In the genomic region with DNA sequence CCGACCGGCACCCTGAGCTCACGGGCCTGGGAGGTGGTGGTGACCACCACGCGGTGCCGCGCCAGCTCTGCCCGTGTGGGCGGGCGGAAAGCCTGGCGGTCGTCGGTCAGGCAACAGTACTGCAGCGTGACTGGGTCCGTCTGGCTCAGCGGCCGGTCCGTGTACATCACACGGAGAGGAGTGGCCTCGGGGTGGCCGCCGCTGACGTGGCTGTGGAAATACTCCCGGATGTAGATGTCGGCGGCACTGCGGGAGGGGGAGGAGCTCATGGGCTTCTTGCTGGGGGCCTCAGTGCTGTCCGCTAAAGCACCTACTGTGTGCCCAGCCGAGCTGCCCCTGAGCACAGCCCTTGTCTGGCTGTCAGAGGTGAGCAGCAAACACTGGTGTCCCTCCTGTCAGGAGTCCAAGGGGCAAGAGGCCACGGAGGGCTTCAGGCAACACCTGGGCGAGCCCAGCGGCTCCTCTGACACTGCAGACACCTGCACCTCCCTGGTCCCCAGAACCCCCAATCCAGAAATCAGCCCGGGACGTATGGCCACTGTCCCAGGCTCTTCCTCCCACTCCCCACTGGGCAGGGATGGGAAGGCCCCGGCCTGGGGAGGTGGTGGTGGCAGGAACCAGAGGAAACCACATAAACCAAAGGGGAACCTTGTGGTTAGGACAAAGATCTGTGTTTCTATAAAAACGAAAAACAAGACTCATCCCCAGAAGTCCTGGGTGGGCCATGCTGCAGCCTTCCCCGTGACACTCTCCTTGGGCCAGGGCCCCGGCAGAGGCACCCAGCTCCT, we compare ENCODE assay signal across 1 cellular context.
TF ChIP-seq lines count a peak whose summit lies in the region.

No MANE protein-coding gene starts in this region.

TF ChIP-seq in GM12878, 131 proteins besides CTCF, POLR2A, EP300 and RAD21 (continued from another document and continues in another):
- TF ChIP-seq ZZZ3 (IDR thresholded peaks at IDR 0.05; ENCODE audit: control insufficient read depth, insufficient read length, low read depth) (no peak), BHLHE40 (IDR thresholded peaks at IDR 0.05; ENCODE audit: borderline replicate concordance in 1 of 2, low read depth in 2 of 2, low read length in 1 of 2) (peak; percentile 67 to 78), POU2F2 (IDR thresholded peaks at IDR 0.05; ENCODE audit: borderline replicate concordance, low read depth, low read length) (peak; percentile 17; the same call in 1 of the 3 replicates), ZNF207 (IDR thresholded peaks at IDR 0.05; ENCODE audit: borderline replicate concordance) (no peak), RBBP5 (conservative IDR thresholded peaks at IDR 0.05) (no peak), MTA3 (IDR thresholded peaks at IDR 0.05; ENCODE audit: borderline replicate concordance, low read length) (peak; percentile 89; the same call in 1 of the 2 replicates), SMC3 (IDR thresholded peaks at IDR 0.05; ENCODE audit: borderline replicate concordance, low read length) (no peak), MTA2 (IDR thresholded peaks at IDR 0.05; ENCODE audit: low read depth) (peak; percentile 67), BCL11A (IDR thresholded peaks at IDR 0.05; ENCODE audit: low read depth, low read length) (peak; percentile 66), SP1 (IDR thresholded peaks at IDR 0.05; ENCODE audit: low read depth, low read length) (peak; percentile 46), SUPT20H (IDR thresholded peaks at IDR 0.05; ENCODE audit: borderline replicate concordance, control insufficient read depth, low read depth, low read length) (no peak), RFX5 (IDR thresholded peaks at IDR 0.05; ENCODE audit: low read depth, low read length) (no peak), DPF2 (IDR thresholded peaks at IDR 0.05) (peak; percentile 92), CEBPB (IDR thresholded peaks at IDR 0.05; ENCODE audit: borderline replicate concordance in 1 of 2, low read depth in 2 of 2, low read length in 2 of 2) (no peak), TAF1 (IDR thresholded peaks at IDR 0.05; ENCODE audit: borderline replicate concordance, low read depth, low read length) (no peak), POLR2AphosphoS5 (IDR thresholded peaks at IDR 0.05; ENCODE audit: low read length) (0 out of 2 replicates have a peak, but pooled peaks have one; percentile 24), SRF (IDR thresholded peaks at IDR 0.05; ENCODE audit: low read depth in 2 of 2, low read length in 2 of 2) (0 out of 4 replicates have a peak, but pooled peaks of 1 of the 2 experiments have one; percentile 1), CBX3 (IDR thresholded peaks at IDR 0.05; ENCODE audit: borderline replicate concordance, low read depth) (no peak), NRF1 (conservative IDR thresholded peaks at IDR 0.05; ENCODE audit: low read depth, low read length) (no peak), SUZ12 (IDR thresholded peaks at IDR 0.05; ENCODE audit: unreplicated experiment) (no peak), CREM (IDR thresholded peaks at IDR 0.05; ENCODE audit: low read depth) (peak; percentile 37; the same call in 1 of the 2 replicates), YBX1 (IDR thresholded peaks at IDR 0.05) (no peak), FOS (IDR thresholded peaks at IDR 0.05; ENCODE audit: borderline replicate concordance, extremely low read depth, insufficient read length) (no peak), KLF5 (IDR thresholded peaks at IDR 0.05; ENCODE audit: partially characterized antibody) (no peak), NR2F1 (conservative IDR thresholded peaks at IDR 0.05) (peak; percentile 89), PAX8 (IDR thresholded peaks at IDR 0.05) (no peak), MYC (IDR thresholded peaks at IDR 0.05; ENCODE audit: insufficient read depth, insufficient read length, insufficient replicate concordance, low read length, severe bottlenecking) (no peak), RCOR1 (conservative IDR thresholded peaks at IDR 0.05; ENCODE audit: low read depth, low read length) (0 out of 2 replicates have a peak, but pooled peaks have one; percentile 50)
- TF ChIP-seq, protein P1, sequence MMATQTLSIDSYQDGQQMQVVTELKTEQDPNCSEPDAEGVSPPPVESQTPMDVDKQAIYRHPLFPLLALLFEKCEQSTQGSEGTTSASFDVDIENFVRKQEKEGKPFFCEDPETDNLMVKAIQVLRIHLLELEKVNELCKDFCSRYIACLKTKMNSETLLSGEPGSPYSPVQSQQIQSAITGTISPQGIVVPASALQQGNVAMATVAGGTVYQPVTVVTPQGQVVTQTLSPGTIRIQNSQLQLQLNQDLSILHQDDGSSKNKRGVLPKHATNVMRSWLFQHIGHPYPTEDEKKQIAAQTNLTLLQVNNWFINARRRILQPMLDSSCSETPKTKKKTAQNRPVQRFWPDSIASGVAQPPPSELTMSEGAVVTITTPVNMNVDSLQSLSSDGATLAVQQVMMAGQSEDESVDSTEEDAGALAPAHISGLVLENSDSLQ (IDR thresholded peaks at IDR 0.05) = no peak
- TF ChIP-seq, protein P2, sequence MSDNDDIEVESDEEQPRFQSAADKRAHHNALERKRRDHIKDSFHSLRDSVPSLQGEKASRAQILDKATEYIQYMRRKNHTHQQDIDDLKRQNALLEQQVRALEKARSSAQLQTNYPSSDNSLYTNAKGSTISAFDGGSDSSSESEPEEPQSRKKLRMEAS (IDR thresholded peaks at IDR 0.05; ENCODE audit: low read depth, low read length) = no peak
- TF ChIP-seq, protein P3, sequence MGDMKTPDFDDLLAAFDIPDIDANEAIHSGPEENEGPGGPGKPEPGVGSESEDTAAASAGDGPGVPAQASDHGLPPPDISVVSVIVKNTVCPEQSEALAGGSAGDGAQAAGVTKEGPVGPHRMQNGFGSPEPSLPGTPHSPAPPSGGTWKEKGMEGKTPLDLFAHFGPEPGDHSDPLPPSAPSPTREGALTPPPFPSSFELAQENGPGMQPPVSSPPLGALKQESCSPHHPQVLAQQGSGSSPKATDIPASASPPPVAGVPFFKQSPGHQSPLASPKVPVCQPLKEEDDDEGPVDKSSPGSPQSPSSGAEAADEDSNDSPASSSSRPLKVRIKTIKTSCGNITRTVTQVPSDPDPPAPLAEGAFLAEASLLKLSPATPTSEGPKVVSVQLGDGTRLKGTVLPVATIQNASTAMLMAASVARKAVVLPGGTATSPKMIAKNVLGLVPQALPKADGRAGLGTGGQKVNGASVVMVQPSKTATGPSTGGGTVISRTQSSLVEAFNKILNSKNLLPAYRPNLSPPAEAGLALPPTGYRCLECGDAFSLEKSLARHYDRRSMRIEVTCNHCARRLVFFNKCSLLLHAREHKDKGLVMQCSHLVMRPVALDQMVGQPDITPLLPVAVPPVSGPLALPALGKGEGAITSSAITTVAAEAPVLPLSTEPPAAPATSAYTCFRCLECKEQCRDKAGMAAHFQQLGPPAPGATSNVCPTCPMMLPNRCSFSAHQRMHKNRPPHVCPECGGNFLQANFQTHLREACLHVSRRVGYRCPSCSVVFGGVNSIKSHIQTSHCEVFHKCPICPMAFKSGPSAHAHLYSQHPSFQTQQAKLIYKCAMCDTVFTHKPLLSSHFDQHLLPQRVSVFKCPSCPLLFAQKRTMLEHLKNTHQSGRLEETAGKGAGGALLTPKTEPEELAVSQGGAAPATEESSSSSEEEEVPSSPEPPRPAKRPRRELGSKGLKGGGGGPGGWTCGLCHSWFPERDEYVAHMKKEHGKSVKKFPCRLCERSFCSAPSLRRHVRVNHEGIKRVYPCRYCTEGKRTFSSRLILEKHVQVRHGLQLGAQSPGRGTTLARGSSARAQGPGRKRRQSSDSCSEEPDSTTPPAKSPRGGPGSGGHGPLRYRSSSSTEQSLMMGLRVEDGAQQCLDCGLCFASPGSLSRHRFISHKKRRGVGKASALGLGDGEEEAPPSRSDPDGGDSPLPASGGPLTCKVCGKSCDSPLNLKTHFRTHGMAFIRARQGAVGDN (IDR thresholded peaks at IDR 0.05) = no peak
- TF ChIP-seq, protein P4, sequence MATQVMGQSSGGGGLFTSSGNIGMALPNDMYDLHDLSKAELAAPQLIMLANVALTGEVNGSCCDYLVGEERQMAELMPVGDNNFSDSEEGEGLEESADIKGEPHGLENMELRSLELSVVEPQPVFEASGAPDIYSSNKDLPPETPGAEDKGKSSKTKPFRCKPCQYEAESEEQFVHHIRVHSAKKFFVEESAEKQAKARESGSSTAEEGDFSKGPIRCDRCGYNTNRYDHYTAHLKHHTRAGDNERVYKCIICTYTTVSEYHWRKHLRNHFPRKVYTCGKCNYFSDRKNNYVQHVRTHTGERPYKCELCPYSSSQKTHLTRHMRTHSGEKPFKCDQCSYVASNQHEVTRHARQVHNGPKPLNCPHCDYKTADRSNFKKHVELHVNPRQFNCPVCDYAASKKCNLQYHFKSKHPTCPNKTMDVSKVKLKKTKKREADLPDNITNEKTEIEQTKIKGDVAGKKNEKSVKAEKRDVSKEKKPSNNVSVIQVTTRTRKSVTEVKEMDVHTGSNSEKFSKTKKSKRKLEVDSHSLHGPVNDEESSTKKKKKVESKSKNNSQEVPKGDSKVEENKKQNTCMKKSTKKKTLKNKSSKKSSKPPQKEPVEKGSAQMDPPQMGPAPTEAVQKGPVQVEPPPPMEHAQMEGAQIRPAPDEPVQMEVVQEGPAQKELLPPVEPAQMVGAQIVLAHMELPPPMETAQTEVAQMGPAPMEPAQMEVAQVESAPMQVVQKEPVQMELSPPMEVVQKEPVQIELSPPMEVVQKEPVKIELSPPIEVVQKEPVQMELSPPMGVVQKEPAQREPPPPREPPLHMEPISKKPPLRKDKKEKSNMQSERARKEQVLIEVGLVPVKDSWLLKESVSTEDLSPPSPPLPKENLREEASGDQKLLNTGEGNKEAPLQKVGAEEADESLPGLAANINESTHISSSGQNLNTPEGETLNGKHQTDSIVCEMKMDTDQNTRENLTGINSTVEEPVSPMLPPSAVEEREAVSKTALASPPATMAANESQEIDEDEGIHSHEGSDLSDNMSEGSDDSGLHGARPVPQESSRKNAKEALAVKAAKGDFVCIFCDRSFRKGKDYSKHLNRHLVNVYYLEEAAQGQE (IDR thresholded peaks at IDR 0.05; ENCODE audit: low read depth, low read length) = no peak
- TF ChIP-seq, protein P5, sequence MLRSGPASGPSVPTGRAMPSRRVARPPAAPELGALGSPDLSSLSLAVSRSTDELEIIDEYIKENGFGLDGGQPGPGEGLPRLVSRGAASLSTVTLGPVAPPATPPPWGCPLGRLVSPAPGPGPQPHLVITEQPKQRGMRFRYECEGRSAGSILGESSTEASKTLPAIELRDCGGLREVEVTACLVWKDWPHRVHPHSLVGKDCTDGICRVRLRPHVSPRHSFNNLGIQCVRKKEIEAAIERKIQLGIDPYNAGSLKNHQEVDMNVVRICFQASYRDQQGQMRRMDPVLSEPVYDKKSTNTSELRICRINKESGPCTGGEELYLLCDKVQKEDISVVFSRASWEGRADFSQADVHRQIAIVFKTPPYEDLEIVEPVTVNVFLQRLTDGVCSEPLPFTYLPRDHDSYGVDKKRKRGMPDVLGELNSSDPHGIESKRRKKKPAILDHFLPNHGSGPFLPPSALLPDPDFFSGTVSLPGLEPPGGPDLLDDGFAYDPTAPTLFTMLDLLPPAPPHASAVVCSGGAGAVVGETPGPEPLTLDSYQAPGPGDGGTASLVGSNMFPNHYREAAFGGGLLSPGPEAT (IDR thresholded peaks at IDR 0.05; ENCODE audit: low read depth) = peak; percentile 73
- TF ChIP-seq, protein P6, sequence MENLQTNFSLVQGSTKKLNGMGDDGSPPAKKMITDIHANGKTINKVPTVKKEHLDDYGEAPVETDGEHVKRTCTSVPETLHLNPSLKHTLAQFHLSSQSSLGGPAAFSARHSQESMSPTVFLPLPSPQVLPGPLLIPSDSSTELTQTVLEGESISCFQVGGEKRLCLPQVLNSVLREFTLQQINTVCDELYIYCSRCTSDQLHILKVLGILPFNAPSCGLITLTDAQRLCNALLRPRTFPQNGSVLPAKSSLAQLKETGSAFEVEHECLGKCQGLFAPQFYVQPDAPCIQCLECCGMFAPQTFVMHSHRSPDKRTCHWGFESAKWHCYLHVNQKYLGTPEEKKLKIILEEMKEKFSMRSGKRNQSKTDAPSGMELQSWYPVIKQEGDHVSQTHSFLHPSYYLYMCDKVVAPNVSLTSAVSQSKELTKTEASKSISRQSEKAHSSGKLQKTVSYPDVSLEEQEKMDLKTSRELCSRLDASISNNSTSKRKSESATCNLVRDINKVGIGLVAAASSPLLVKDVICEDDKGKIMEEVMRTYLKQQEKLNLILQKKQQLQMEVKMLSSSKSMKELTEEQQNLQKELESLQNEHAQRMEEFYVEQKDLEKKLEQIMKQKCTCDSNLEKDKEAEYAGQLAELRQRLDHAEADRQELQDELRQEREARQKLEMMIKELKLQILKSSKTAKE (IDR thresholded peaks at IDR 0.05; ENCODE audit: low read depth, poor library complexity, severe bottlenecking) = peak; percentile 66
- TF ChIP-seq, protein P7, sequence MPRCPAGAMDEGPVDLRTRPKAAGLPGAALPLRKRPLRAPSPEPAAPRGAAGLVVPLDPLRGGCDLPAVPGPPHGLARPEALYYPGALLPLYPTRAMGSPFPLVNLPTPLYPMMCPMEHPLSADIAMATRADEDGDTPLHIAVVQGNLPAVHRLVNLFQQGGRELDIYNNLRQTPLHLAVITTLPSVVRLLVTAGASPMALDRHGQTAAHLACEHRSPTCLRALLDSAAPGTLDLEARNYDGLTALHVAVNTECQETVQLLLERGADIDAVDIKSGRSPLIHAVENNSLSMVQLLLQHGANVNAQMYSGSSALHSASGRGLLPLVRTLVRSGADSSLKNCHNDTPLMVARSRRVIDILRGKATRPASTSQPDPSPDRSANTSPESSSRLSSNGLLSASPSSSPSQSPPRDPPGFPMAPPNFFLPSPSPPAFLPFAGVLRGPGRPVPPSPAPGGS (IDR thresholded peaks at IDR 0.05; ENCODE audit: borderline replicate concordance, insufficient read depth, low read depth, low read length, poor library complexity, severe bottlenecking) = peak; percentile 38
- TF ChIP-seq, protein P8, sequence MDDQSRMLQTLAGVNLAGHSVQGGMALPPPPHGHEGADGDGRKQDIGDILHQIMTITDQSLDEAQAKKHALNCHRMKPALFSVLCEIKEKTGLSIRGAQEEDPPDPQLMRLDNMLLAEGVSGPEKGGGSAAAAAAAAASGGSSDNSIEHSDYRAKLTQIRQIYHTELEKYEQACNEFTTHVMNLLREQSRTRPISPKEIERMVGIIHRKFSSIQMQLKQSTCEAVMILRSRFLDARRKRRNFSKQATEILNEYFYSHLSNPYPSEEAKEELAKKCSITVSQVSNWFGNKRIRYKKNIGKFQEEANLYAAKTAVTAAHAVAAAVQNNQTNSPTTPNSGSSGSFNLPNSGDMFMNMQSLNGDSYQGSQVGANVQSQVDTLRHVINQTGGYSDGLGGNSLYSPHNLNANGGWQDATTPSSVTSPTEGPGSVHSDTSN (IDR thresholded peaks at IDR 0.05; ENCODE audit: insufficient replicate concordance, low read depth, low read length) = no peak
